Comparison of ENCODE assay signal across 12 cellular contexts in the genomic region with DNA sequence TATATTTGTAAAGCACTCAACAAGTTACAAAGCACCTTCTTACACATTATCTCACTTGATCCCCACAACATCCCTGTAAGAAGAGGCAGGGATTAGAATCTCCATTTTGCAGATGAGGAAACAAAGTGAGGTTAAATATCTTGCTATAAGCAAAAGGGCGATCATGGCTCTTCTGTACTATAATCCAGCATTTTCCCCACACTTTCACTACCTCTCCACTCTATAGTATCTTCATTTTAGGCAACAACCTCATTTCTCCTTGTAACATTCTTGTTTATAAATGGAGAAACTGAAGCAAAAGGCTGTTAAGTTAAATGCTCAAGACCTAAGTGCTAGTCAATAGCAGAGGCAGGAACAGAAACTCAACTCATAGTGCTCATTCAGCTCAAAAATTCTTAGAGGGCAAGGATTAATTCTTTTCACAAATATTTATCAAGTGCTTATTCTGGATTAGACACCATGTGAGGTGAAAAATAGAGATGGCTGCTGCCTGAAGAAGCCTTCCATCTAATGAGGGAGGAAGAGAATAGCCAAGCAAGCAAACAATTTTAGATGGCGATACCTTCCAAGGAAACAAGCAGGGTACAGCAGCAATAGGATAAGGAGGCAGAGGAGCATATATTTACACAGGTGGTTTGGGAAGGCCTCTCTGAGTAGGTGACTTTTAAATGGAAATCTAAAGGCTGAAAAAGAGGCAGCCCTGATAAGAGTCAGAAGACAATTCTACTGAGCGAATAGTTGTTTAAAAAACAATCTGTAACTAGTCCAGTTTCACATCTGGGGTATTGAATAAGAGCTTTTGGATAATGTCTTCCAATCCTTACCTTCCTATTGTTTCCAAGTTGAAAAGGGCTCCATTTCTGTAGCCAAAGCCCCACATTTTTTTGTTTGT. TPM values are rescaled to one million over a fixed set of nuclear protein-coding genes. Genes with fewer than 3 reads are reported as not detected.
DNase-seq lines count a peak whose midpoint lies in the region; ATAC-seq and TF ChIP-seq lines count a peak whose summit lies in the region.
"Had no signal": no experiment of that assay in that cellular context is flagged by ENCODE, and none has a peak within 500 bp of the region (broad histone marks: within the 10 kb centered on the region; RNA-seq: fewer than 3 reads in every experiment).

No MANE protein-coding gene starts in this region.

- ATAC-seq in body of pancreas (no peak), HG03135 (IDR thresholded peaks at IDR 0.05; ENCODE audit: unreplicated experiment) (no peak)

- H3K36me3 ChIP-seq in body of pancreas (replicated peaks in 1 of 2; ENCODE audit: insufficient read depth in 1 of 2, low read depth in 2 of 2), result no peaks in the 10 kb centered on the region
- H3K36me3 ChIP-seq: adrenal gland had no signal

- H3K27me3 ChIP-seq in body of pancreas, result no peaks in the 10 kb centered on the region
- H3K27me3 ChIP-seq: adrenal gland had no signal

- TF ChIP-seq CTCF in HFF-Myc (IDR thresholded peaks at IDR 0.05; ENCODE audit: low read depth, low read length, missing control alignments), result no peak
- TF ChIP-seq CTCF in body of pancreas (IDR thresholded peaks at IDR 0.05), result no peak
- TF ChIP-seq CTCF in retinal pigment epithelial cell (conservative IDR thresholded peaks at IDR 0.05; ENCODE audit: low read depth, low read length), result no peak
- TF ChIP-seq CTCF in foreskin fibroblast (IDR thresholded peaks at IDR 0.05; ENCODE audit: low read depth, low read length), result no peak

- no peak for DNase-seq in HFF-Myc (ENCODE audit: extremely low read depth, low read depth)
- DNase-seq in body of pancreas, result no peak
- DNase-seq in iris pigment epithelial cell (ENCODE audit: low read depth), result peak; percentile 17
- DNase-seq in retinal pigment epithelial cell (ENCODE audit: low read depth), result no peak
- no peak for DNase-seq in foreskin fibroblast
- DNase-seq in GDM1 (lab: John Stamatoyannopoulos, UW), result no peak
- DNase-seq in stimulated activated CD4-positive, alpha-beta T cell treated with anti-CD3 and anti-CD28 coated beads, Interleukin-4, amount 100 ng/mL, for 24 hours, result no peak
- DNase-seq: activated CD4-positive, alpha-beta T cell treated with anti-CD3 and anti-CD28 coated beads, Interleukin-2, amount 50 U/mL, for 4 hours; adrenal gland; CD4-positive, CD25-positive, alpha-beta regulatory T cell; NCI-H2171 treated with DMSO at 0.1 percent for 48 hours had no signal

- WGBS in body of pancreas, 2 donors, result 41 to 42% methylated on average over 3 of the region's 3 CpGs

- intact Hi-C loops in body of pancreas (cut with DNase I), result no loop called here

- peaks cover 69% of the 10 kb centered on the region for H3K4me1 ChIP-seq in body of pancreas

- TF ChIP-seq POLR2A in body of pancreas (IDR thresholded peaks at IDR 0.05), result peak in 2 of 3 donors; percentile 52 to 59

- H3K4me3 ChIP-seq in HFF-Myc (replicated peaks; ENCODE audit: low read depth, low read length) (peak overlapping the region; percentile 84), body of pancreas (peak overlapping the region; percentile 26 to 76), retinal pigment epithelial cell (ENCODE audit: low read length) (peak overlapping the region; percentile 89), foreskin fibroblast (ENCODE audit: low read depth in 1 of 2, low read length in 2 of 2) (peak overlapping the region in 1 of 2 donors; percentile 3)

- H3K9me3 ChIP-seq in body of pancreas, result no peaks in the 10 kb centered on the region
- H3K9me3 ChIP-seq: adrenal gland had no signal

- peak overlapping the region; percentile 78 to 100 (median 99) for H3K27ac ChIP-seq in body of pancreas

RNA-seq across cellular contexts. Expression of a gene that starts 3.5 kb away (rescaled TPM):
- 100 to 1,000 TPM; 127 to 273 TPM for total RNA-seq in body of pancreas
